In genomic region chr6:169654590-169655391, GRCh38 we compare ENCODE assay signal across 8 cellular contexts. TPM values are rescaled to one million over a fixed set of nuclear protein-coding genes. Genes with fewer than 3 reads are reported as not detected.
DNase-seq lines count a peak whose midpoint lies in the region; ATAC-seq and TF ChIP-seq lines count a peak whose summit lies in the region.

No MANE protein-coding gene starts in this region.

- H3K9me3 Mint-ChIP-seq in activated T-cell treated with anti-CD3 and anti-CD28 coated beads, Interleukin-2, amount 50 U/mL, for 4 hours: no peaks in the 10 kb centered on the region
- H3K9me3 Mint-ChIP-seq in neural progenitor cell: no peaks in the 10 kb centered on the region
- no peaks in the 10 kb centered on the region for H3K9me3 Mint-ChIP-seq in stimulated activated naive CD8-positive, alpha-beta T cell treated with anti-CD3 and anti-CD28 coated beads, Interleukin-15, amount 100 ng/mL, for 72 hours

- peaks cover 13% of the 10 kb centered on the region for H3K36me3 Mint-ChIP-seq in activated T-cell treated with anti-CD3 and anti-CD28 coated beads, Interleukin-2, amount 50 U/mL, for 4 hours (ENCODE audit: insufficient read depth)
- peaks cover 38% of the 10 kb centered on the region for H3K36me3 Mint-ChIP-seq in neural progenitor cell

- no peak for TF ChIP-seq RAD21 in HCT116 (IDR thresholded peaks at IDR 0.05; ENCODE audit: low read depth)

- peak overlapping the region; percentile 86 for H3K4me3 Mint-ChIP-seq in activated T-cell treated with anti-CD3 and anti-CD28 coated beads, Interleukin-2, amount 50 U/mL, for 4 hours
- peak overlapping the region; percentile 81 for H3K4me3 Mint-ChIP-seq in neural progenitor cell
- peak overlapping the region; percentile 80 to 88 for H3K4me3 Mint-ChIP-seq in stimulated activated naive CD8-positive, alpha-beta T cell treated with anti-CD3 and anti-CD28 coated beads, Interleukin-15, amount 100 ng/mL, for 72 hours

- H2AFZ ChIP-seq in HCT116 (ENCODE audit: low read depth, low read length, poor library complexity, severe bottlenecking) (no peak overlapping the region), neural progenitor cell (replicated peaks) (no peak overlapping the region)

- no peak overlapping the region for H3K27ac ChIP-seq in HCT116 (ENCODE audit: low read depth, low read length)
- H3K27ac ChIP-seq in neural progenitor cell: no peak overlapping the region

- H3K79me2 ChIP-seq in HCT116 (ENCODE audit: insufficient read depth, low read length) (no peaks in the 10 kb centered on the region), neural progenitor cell (ENCODE audit: low read depth) (no peaks in the 10 kb centered on the region)

- H3K9ac ChIP-seq in HCT116 (ENCODE audit: low read length) (no peak overlapping the region), neural progenitor cell (no peak overlapping the region)

- H4K20me1 ChIP-seq in HCT116 (ENCODE audit: insufficient read depth) (no peaks in the 10 kb centered on the region), neural progenitor cell (ENCODE audit: low read depth) (no peaks in the 10 kb centered on the region)

- peak overlapping the region; percentile 88 for H3K27ac Mint-ChIP-seq in neural progenitor cell
- peak overlapping the region; percentile 81 to 90 for H3K27ac Mint-ChIP-seq in stimulated activated naive CD8-positive, alpha-beta T cell treated with anti-CD3 and anti-CD28 coated beads, Interleukin-15, amount 100 ng/mL, for 72 hours

- POLR2A ChIA-PET in HCT116 (lab: Charles Lee): no interaction called here

- RAD21 ChIA-PET in HCT116 (lab: Charles Lee; ENCODE audit: low non-redundant PET in 1 of 2, low total read pairs in 2 of 2, uncharacterized antibody in 2 of 2, unreplicated experiment in 2 of 2): no interaction called here

- H3K4me3 ChIP-seq in HCT116 (replicated peaks in 1 of 2; ENCODE audit: low read depth in 1 of 2, low read length in 2 of 2): no peak overlapping the region
- no peak overlapping the region for H3K4me3 ChIP-seq in neural progenitor cell

- peaks cover 13% of the 10 kb centered on the region for H3K4me1 Mint-ChIP-seq in activated T-cell treated with anti-CD3 and anti-CD28 coated beads, Interleukin-2, amount 50 U/mL, for 4 hours (ENCODE audit: low read depth)
- peaks cover 19% of the 10 kb centered on the region for H3K4me1 Mint-ChIP-seq in neural progenitor cell
- H3K4me1 Mint-ChIP-seq in stimulated activated naive CD8-positive, alpha-beta T cell treated with anti-CD3 and anti-CD28 coated beads, Interleukin-15, amount 100 ng/mL, for 72 hours: peaks cover 16% of the 10 kb centered on the region

- TF ChIP-seq POLR2A in HCT116 (IDR thresholded peaks at IDR 0.05; ENCODE audit: borderline replicate concordance, extremely low read depth, insufficient read depth, insufficient read length): no peak

- no peak for ATAC-seq in HCT116
- peak; percentile 83 to 94 for ATAC-seq in activated T-cell treated with anti-CD3 and anti-CD28 coated beads, Interleukin-2, amount 50 U/mL, for 4 hours
- peak; percentile 95 for ATAC-seq in esophagus mucosa
- ATAC-seq in stimulated activated naive CD8-positive, alpha-beta T cell treated with anti-CD3 and anti-CD28 coated beads, Interleukin-15, amount 100 ng/mL, for 72 hours: peak; percentile 92

- no peaks in the 10 kb centered on the region for H3F3A ChIP-seq in neural progenitor cell (ENCODE audit: low read depth)

- H3K4me1 ChIP-seq in HCT116 (ENCODE audit: control insufficient read depth in 1 of 2, insufficient read depth in 2 of 2, low read length in 2 of 2) (no peaks in the 10 kb centered on the region), neural progenitor cell (no peaks in the 10 kb centered on the region)

- intact Hi-C loops in HCT116 (cut with micrococcal nuclease): no loop called here

- BruUV-seq in HCT116 (replicated peaks; lab: Mats Ljungman, UMichigan): TSS peak; percentile 15

- H3K9me3 ChIP-seq in HCT116 (ENCODE audit: control insufficient read depth in 1 of 2, insufficient read depth in 1 of 2, low read depth in 1 of 2, low read length in 2 of 2) (peaks cover 10 to 12% of the 10 kb centered on the region in 2 experiments; a peak in 2 of 4 replicates), neural progenitor cell (ENCODE audit: low read depth) (no peaks in the 10 kb centered on the region)

- TF ChIP-seq CTCF in HCT116 (IDR thresholded peaks at IDR 0.05 in 2 of 3, conservative IDR thresholded peaks at IDR 0.05 in 1 of 3; ENCODE audit: borderline replicate concordance in 1 of 3, insufficient read depth in 1 of 3, low read depth in 2 of 3, low read length in 2 of 3) (no peak), neural progenitor cell (IDR thresholded peaks at IDR 0.05) (no peak)

- H3K27me3 Mint-ChIP-seq in activated T-cell treated with anti-CD3 and anti-CD28 coated beads, Interleukin-2, amount 50 U/mL, for 4 hours (ENCODE audit: low read depth): no peaks in the 10 kb centered on the region
- peaks cover 2% of the 10 kb centered on the region for H3K27me3 Mint-ChIP-seq in neural progenitor cell (ENCODE audit: insufficient read depth, low read depth)
- no peaks in the 10 kb centered on the region for H3K27me3 Mint-ChIP-seq in stimulated activated naive CD8-positive, alpha-beta T cell treated with anti-CD3 and anti-CD28 coated beads, Interleukin-15, amount 100 ng/mL, for 72 hours

- peaks cover 15 to 29% of the 10 kb centered on the region in 2 experiments; a peak in 2 of 4 replicates for H3K36me3 ChIP-seq in HCT116 (ENCODE audit: control insufficient read depth in 1 of 2, insufficient read depth in 2 of 2, low read length in 2 of 2)
- H3K36me3 ChIP-seq in neural progenitor cell: no peaks in the 10 kb centered on the region

- CTCF ChIA-PET in HCT116 (lab: Charles Lee): no interaction called here

- H3K27me3 ChIP-seq in HCT116 (ENCODE audit: insufficient read depth, low read length): no peaks in the 10 kb centered on the region
- H3K27me3 ChIP-seq in neural progenitor cell: no peaks in the 10 kb centered on the region

- H3K4me2 ChIP-seq in HCT116 (ENCODE audit: low read length): no peak overlapping the region
- no peak overlapping the region for H3K4me2 ChIP-seq in neural progenitor cell

- DNase-seq in ELR (ENCODE audit: low read depth) (peak; percentile 78), HCT116 (ENCODE audit: low read depth, low spot score) (no peak), NCI-H2227 (lab: John Stamatoyannopoulos, UW; ENCODE audit: unreplicated experiment) (peak; percentile 89), neural progenitor cell (ENCODE audit: low spot score) (no peak), GF-D8 (lab: John Stamatoyannopoulos, UW) (no peak)
- DNase-seq in activated T-cell treated with anti-CD3 and anti-CD28 coated beads, Interleukin-2, amount 50 U/mL, for 4 hours: peak; percentile 61
- DNase-seq in stimulated activated naive CD8-positive, alpha-beta T cell treated with anti-CD3 and anti-CD28 coated beads, Interleukin-15, amount 100 ng/mL, for 72 hours: peak; percentile 33 to 60

- H3K9me2 ChIP-seq in HCT116 (ENCODE audit: insufficient read depth): no peaks in the 10 kb centered on the region

TF ChIP-seq in HCT116, 20 proteins besides CTCF, POLR2A, EP300 and RAD21 (continues in another document):
- no peak for TF ChIP-seq SIN3A (IDR thresholded peaks at IDR 0.05; ENCODE audit: low read depth)
- TF ChIP-seq SRF (IDR thresholded peaks at IDR 0.05; ENCODE audit: low read depth): no peak
- TF ChIP-seq ZNF274 (IDR thresholded peaks at IDR 0.05; ENCODE audit: low read depth, low read length): no peak
- TF ChIP-seq FOSL1 (IDR thresholded peaks at IDR 0.05; ENCODE audit: low read depth): no peak
- TF ChIP-seq YY1 (IDR thresholded peaks at IDR 0.05; ENCODE audit: extremely low read depth, insufficient replicate concordance, low read depth, low read length): no peak
- TF ChIP-seq CEBPB (IDR thresholded peaks at IDR 0.05; ENCODE audit: low read depth): no peak
- no peak for TF ChIP-seq ZFX (IDR thresholded peaks at IDR 0.05)
- no peak for TF ChIP-seq CBX3 (IDR thresholded peaks at IDR 0.05; ENCODE audit: low read depth)
- TF ChIP-seq JUND (IDR thresholded peaks at IDR 0.05): no peak
- no peak for TF ChIP-seq POLR2AphosphoS5 (IDR thresholded peaks at IDR 0.05; ENCODE audit: low read depth, low read length)
- TF ChIP-seq SP1 (IDR thresholded peaks at IDR 0.05; ENCODE audit: low read depth): no peak
- TF ChIP-seq REST (IDR thresholded peaks at IDR 0.05; ENCODE audit: low read depth): no peak

RNA-seq across cellular contexts. Expression of gene WDR27, which starts 47.0 kb away (rescaled TPM):
- total RNA-seq in HCT116 (2021; ENCODE audit: unreplicated experiment): 60.6 TPM
- polyA plus RNA-seq in HCT116 (2012): 33.6 and 37.8 TPM in 2 replicates
- total RNA-seq in activated T-cell treated with anti-CD3 and anti-CD28 coated beads, Interleukin-2, amount 50 U/mL, for 4 hours: 10 to 100 TPM; 11.9 to 14.4 (median 13.4) TPM
- 24.4 TPM for total RNA-seq in esophagus mucosa
- 69.0 and 89.0 TPM in 2 replicates for total RNA-seq in neural progenitor cell (ENCODE audit: low replicate concordance)

RNA-seq across cellular contexts. Expression of gene C6orf120, which starts 47.1 kb away (rescaled TPM):
- total RNA-seq in HCT116 (2021; ENCODE audit: unreplicated experiment) (20.6 TPM), esophagus mucosa (11.4 TPM), neural progenitor cell (ENCODE audit: low replicate concordance) (38.8 and 42.4 TPM in 2 replicates)
- 8.1 and 10.4 TPM in 2 replicates for polyA plus RNA-seq in HCT116 (2012)
- total RNA-seq in activated T-cell treated with anti-CD3 and anti-CD28 coated beads, Interleukin-2, amount 50 U/mL, for 4 hours: 10 to 100 TPM; 31.2 to 32.0 (median 31.4) TPM

Comparison
In these comparisons a context has a peak if more than half of its experiments do, and no peak if none do; other contexts are left out.
1. DNase-seq: peak in ELR (single experiment), NCI-H2227 (single experiment), activated T-cell treated with anti-CD3 and anti-CD28 coated beads, Interleukin-2, amount 50 U/mL, for 4 hours (single experiment) and stimulated activated naive CD8-positive, alpha-beta T cell treated with anti-CD3 and anti-CD28 coated beads, Interleukin-15, amount 100 ng/mL, for 72 hours (2 of 2); none in HCT116 (single experiment), neural progenitor cell (single experiment) and GF-D8 (single experiment).
2. Peak in every context shown above with its lines, with median percentiles within 50 percentile points of each other: H3K4me3 Mint-ChIP-seq.